In genomic region chr10:43384252-43385221, GRCh38 we compare ENCODE assay signal across 12 cellular contexts. TPM values are rescaled to one million over a fixed set of nuclear protein-coding genes. Genes with fewer than 3 reads are reported as not detected.
DNase-seq lines count a peak whose midpoint lies in the region; ATAC-seq and TF ChIP-seq lines count a peak whose summit lies in the region.
"Had no signal": no experiment of that assay in that cellular context is flagged by ENCODE, and none has a peak within 500 bp of the region (broad histone marks: within the 10 kb centered on the region; RNA-seq: fewer than 3 reads in every experiment).

No MANE protein-coding gene starts in this region.

- peaks cover 14% of the 10 kb centered on the region for H3K36me3 ChIP-seq in mesendoderm (ENCODE audit: control insufficient read depth, insufficient read depth, low read length)

- peaks cover 15% of the 10 kb centered on the region for H3K79me1 ChIP-seq in mesendoderm (ENCODE audit: low read length)

- H4K8ac ChIP-seq in mesendoderm (ENCODE audit: low read depth, low read length) = no peak overlapping the region

- H3K56ac ChIP-seq in mesendoderm (ENCODE audit: low read length) = no peak overlapping the region

- CTCF ChIA-PET in activated B cell treated with CpG ODN at 0.5 μM for 24 hours (lab: Charles Lee) = interaction anchor here (1.2 kb wide), 1 partner anchor 91 kb away, joined by 4 read pairs; no protein-coding TSS in a partner anchor

- peak overlapping the region; percentile 0 for H3K27ac Mint-ChIP-seq in activated naive CD4-positive, alpha-beta T cell treated with anti-CD3 and anti-CD28 coated beads, Interleukin-2, amount 50 U/mL, for 24 hours
- peak overlapping the region; percentile 41 for H3K27ac Mint-ChIP-seq in activated B cell treated with CpG ODN at 0.5 μM for 24 hours

- DNase-seq in activated naive CD4-positive, alpha-beta T cell (lab: John Stamatoyannopoulos, UW) = no peak
- DNase-seq in activated B cell treated with CpG ODN at 0.5 μM for 24 hours = no peak
- DNase-seq in right cardiac atrium = peak in 1 of 3 donors; percentile 28
- no peak for DNase-seq in SHP77 (lab: John Stamatoyannopoulos, UW)
- DNase-seq in NCI-H526 treated with DMSO at 0.1 percent for 48 hours (lab: John Stamatoyannopoulos, UW) = no peak
- no peak for DNase-seq in mesendoderm
- DNase-seq: effector CD4-positive, alpha-beta T cell; MM.1S; NCI-H748 treated with DMSO at 0.1 percent for 48 hours had no signal

- H3K9me3 ChIP-seq in right cardiac atrium (ENCODE audit: control insufficient read depth, low read length) = no peaks in the 10 kb centered on the region

- H3K4me3 ChIP-seq in right cardiac atrium (ENCODE audit: low read length) (no peak overlapping the region), mesendoderm (ENCODE audit: low read length) (no peak overlapping the region)

- H3K27ac ChIP-seq in right cardiac atrium (ENCODE audit: low read length) = no peak overlapping the region
- no peak overlapping the region for H3K27ac ChIP-seq in mesendoderm (ENCODE audit: low read depth, low read length)
- H3K27ac ChIP-seq: C4-2B had no signal

- intact Hi-C loops in activated B cell treated with CpG ODN at 0.5 μM for 24 hours (cut with micrococcal nuclease) (no loop called here), right cardiac atrium (cut with DNase I) (no loop called here)

- H3K4me1 Mint-ChIP-seq in activated naive CD4-positive, alpha-beta T cell treated with anti-CD3 and anti-CD28 coated beads, Interleukin-2, amount 50 U/mL, for 24 hours = peaks cover 34% of the 10 kb centered on the region
- H3K4me1 Mint-ChIP-seq in activated B cell treated with CpG ODN at 0.5 μM for 24 hours = peaks cover 25% of the 10 kb centered on the region

- H3K27me3 ChIP-seq in right cardiac atrium (ENCODE audit: control insufficient read depth, insufficient read depth) (no peaks in the 10 kb centered on the region), mesendoderm (ENCODE audit: insufficient read depth, low read length, poor library complexity) (no peaks in the 10 kb centered on the region)

- peaks cover 11% of the 10 kb centered on the region for H3K79me2 ChIP-seq in mesendoderm (ENCODE audit: control insufficient read depth, insufficient read depth, low read length)

- H3K4me2 ChIP-seq in mesendoderm (ENCODE audit: low read length) = no peak overlapping the region

- H2BK15ac ChIP-seq in mesendoderm (replicated peaks; ENCODE audit: low read depth) = no peak overlapping the region

- H3K9ac ChIP-seq in mesendoderm (ENCODE audit: low read length) = no peak overlapping the region

- ATAC-seq in activated B cell treated with CpG ODN at 0.5 μM for 24 hours (ENCODE audit: low read depth) (no peak), right cardiac atrium (peak; percentile 41 to 51), HG03095 (IDR thresholded peaks at IDR 0.05; ENCODE audit: unreplicated experiment) (no peak)

- 81% methylated on average over 10 of the region's 10 CpGs for WGBS in right cardiac atrium
- WGBS in mesendoderm (ENCODE audit: extremely low coverage, insufficient coverage, low lambda C conversion rate) = no CpG with 5 or more reads among the region's 10 CpGs

- POLR2A ChIA-PET in activated B cell treated with CpG ODN at 0.5 μM for 24 hours (lab: Charles Lee) = interaction anchor here (0.6 kb wide), 1 partner anchor 10 kb away, joined by 7 read pairs; no protein-coding TSS in a partner anchor

- H3K23ac ChIP-seq in mesendoderm (ENCODE audit: low read length) = no peak overlapping the region

- H4K5ac ChIP-seq in mesendoderm (ENCODE audit: low read length) = no peak overlapping the region

- H3K4me1 ChIP-seq in right cardiac atrium (ENCODE audit: control insufficient read depth, insufficient read depth, low read length) = no peaks in the 10 kb centered on the region
- H3K4me1 ChIP-seq in mesendoderm (ENCODE audit: control insufficient read depth, low read depth, low read length) = no peaks in the 10 kb centered on the region

- H2BK120ac ChIP-seq in mesendoderm (ENCODE audit: low read depth, low read length) = no peak overlapping the region

- TF ChIP-seq CTCF in activated B cell treated with CpG ODN at 0.5 μM for 24 hours (IDR thresholded peaks at IDR 0.05) = no peak

- peaks cover 16% of the 10 kb centered on the region for H3K36me3 Mint-ChIP-seq in activated naive CD4-positive, alpha-beta T cell treated with anti-CD3 and anti-CD28 coated beads, Interleukin-2, amount 50 U/mL, for 24 hours
- H3K36me3 Mint-ChIP-seq in activated B cell treated with CpG ODN at 0.5 μM for 24 hours (ENCODE audit: low read depth) = peaks cover 52% of the 10 kb centered on the region

- H2BK5ac ChIP-seq in mesendoderm (ENCODE audit: low read length) = no peak overlapping the region

- H3K4me3 Mint-ChIP-seq in activated naive CD4-positive, alpha-beta T cell treated with anti-CD3 and anti-CD28 coated beads, Interleukin-2, amount 50 U/mL, for 24 hours = no peak overlapping the region
- H3K4me3 Mint-ChIP-seq in activated B cell treated with CpG ODN at 0.5 μM for 24 hours = no peak overlapping the region

- H2AK5ac ChIP-seq in mesendoderm (ENCODE audit: low read length) = no peak overlapping the region

- H3K9me3 Mint-ChIP-seq in activated naive CD4-positive, alpha-beta T cell treated with anti-CD3 and anti-CD28 coated beads, Interleukin-2, amount 50 U/mL, for 24 hours = no peaks in the 10 kb centered on the region
- H3K9me3 Mint-ChIP-seq in activated B cell treated with CpG ODN at 0.5 μM for 24 hours = no peaks in the 10 kb centered on the region

- H3K27me3 Mint-ChIP-seq in activated naive CD4-positive, alpha-beta T cell treated with anti-CD3 and anti-CD28 coated beads, Interleukin-2, amount 50 U/mL, for 24 hours = no peaks in the 10 kb centered on the region
- no peaks in the 10 kb centered on the region for H3K27me3 Mint-ChIP-seq in activated B cell treated with CpG ODN at 0.5 μM for 24 hours

- H3K18ac ChIP-seq in mesendoderm (ENCODE audit: low read length) = no peak overlapping the region

- no peak overlapping the region for H3K4ac ChIP-seq in mesendoderm (ENCODE audit: low read depth, low read length)

RNA-seq across cellular contexts. Expression of gene FXYD4, which starts 13.1 kb away (rescaled TPM):
- total RNA-seq in activated B cell treated with CpG ODN at 0.5 μM for 24 hours = not detected in 2 replicates
- not detected for total RNA-seq in right cardiac atrium
- not detected for polyA plus RNA-seq in right cardiac atrium
- not detected for polyA plus RNA-seq in mesendoderm (2013, experiment 1 of 2)
- polyA plus RNA-seq in mesendoderm (2013, experiment 2 of 2) = 0.13 TPM

RNA-seq across cellular contexts. Expression of gene HNRNPF, which starts 24.4 kb away (rescaled TPM):
- total RNA-seq in activated B cell treated with CpG ODN at 0.5 μM for 24 hours (253 and 255 TPM in 2 replicates), right cardiac atrium (10 to 100 TPM; 67.2 to 93.4 (median 77.2) TPM)
- polyA plus RNA-seq in right cardiac atrium = 41.6 TPM
- polyA plus RNA-seq in mesendoderm (2013, experiment 1 of 2) = 258 TPM
- 258 TPM for polyA plus RNA-seq in mesendoderm (2013, experiment 2 of 2)

RNA-seq across cellular contexts. Expression of gene ZNF487, which starts 52.4 kb away (rescaled TPM):
- total RNA-seq in activated B cell treated with CpG ODN at 0.5 μM for 24 hours = 2.9 and 3.4 TPM in 2 replicates
- 1 to 10 TPM; 3.0 to 4.0 (median 3.4) TPM for total RNA-seq in right cardiac atrium
- polyA plus RNA-seq in right cardiac atrium = 4.2 TPM
- 1.2 TPM for polyA plus RNA-seq in mesendoderm (2013, experiment 1 of 2)
- 1.1 TPM for polyA plus RNA-seq in mesendoderm (2013, experiment 2 of 2)

Comparison
In these comparisons a context has a peak if more than half of its experiments do, and no peak if none do; other contexts are left out.
1. ATAC-seq: peak in right cardiac atrium (2 of 2); none in activated B cell treated with CpG ODN at 0.5 μM for 24 hours (single experiment) and HG03095 (single experiment).